In the genomic region with DNA sequence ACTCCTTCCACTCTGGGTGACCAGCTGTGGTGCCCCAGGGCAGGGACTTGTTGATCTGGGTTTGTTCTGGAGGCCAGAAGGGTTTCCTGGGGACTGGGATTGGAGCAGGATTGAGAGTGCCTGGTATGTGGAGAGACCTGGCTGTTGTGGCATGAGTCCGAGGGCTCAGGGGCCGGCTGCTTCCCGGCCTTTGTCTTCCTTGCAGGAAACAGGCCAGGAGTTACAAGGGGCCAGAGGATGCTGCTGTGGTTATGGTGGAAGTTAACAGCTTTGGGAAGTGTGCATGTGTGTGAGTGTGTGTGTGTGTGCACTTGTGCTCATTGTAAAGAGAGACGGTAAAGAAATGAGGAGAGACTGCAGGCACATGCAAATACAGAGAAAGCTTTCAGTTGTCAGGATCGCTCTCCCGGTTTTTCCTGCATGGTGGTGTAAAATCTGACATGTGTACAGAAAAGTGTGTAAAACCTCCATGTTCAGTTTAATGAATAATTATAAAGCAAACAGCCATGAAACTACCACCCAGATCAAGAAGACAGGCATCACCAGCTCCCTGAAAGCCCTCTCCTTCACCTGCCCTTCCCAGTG, we compare ENCODE assay signal across 10 cellular contexts. TPM values are rescaled to one million over a fixed set of nuclear protein-coding genes. Genes with fewer than 3 reads are reported as not detected.
A peak's percentile ranks its signal among the peaks of the same experiment; 100 is the strongest.
DNase-seq lines count a peak whose midpoint lies in the region; ATAC-seq and TF ChIP-seq lines count a peak whose summit lies in the region.
"Had no signal": no experiment of that assay in that cellular context is flagged by ENCODE, and none has a peak within 500 bp of the region (broad histone marks: within the 10 kb centered on the region; RNA-seq: fewer than 3 reads in every experiment).

No MANE protein-coding gene starts in this region.

- H3K9ac ChIP-seq in parathyroid adenoma = no peak overlapping the region

- H3K79me2 ChIP-seq in parathyroid adenoma = peaks cover 44% of the 10 kb centered on the region

- H3K4me2 ChIP-seq in parathyroid adenoma (ENCODE audit: low read length) = peak overlapping the region; percentile 23

- in situ Hi-C loops in G401 (cut with HindIII; ENCODE audit: low sequenced_read_pairs) (no loop called here), astrocyte of the cerebellum (cut with HindIII; ENCODE audit: low sequenced_read_pairs) (no loop called here)

- ATAC-seq in left ventricle myocardium superior = peak; percentile 33
- ATAC-seq in GM21367 (IDR thresholded peaks at IDR 0.05; ENCODE audit: unreplicated experiment) = no peak

- intact Hi-C loops in left ventricle myocardium superior (cut with micrococcal nuclease) = no loop called here

- H3K4me3 ChIP-seq in astrocyte of the cerebellum (ENCODE audit: low read depth, low read length) (no peak overlapping the region), parathyroid adenoma (ENCODE audit: low read depth, low read length) (no peak overlapping the region)

- H3K36me3 ChIP-seq in parathyroid adenoma (ENCODE audit: control insufficient read depth, insufficient read depth, low read length) = no peaks in the 10 kb centered on the region

- DNase-seq in G401 (ENCODE audit: low spot score) (peak; percentile 42), astrocyte of the cerebellum (ENCODE audit: low read depth) (peak; percentile 27), left ventricle myocardium superior (no peak), inferior parietal cortex (ENCODE audit: extremely low spot score) (no peak), amniotic stem cell (lab: John Stamatoyannopoulos, UW) (no peak)
- DNase-seq in activated CD8-positive, alpha-beta memory T cell treated with anti-CD3 and anti-CD28 coated beads, Interleukin-2, amount 50 U/mL, for 48 hours = no peak

- peaks cover 41% of the 10 kb centered on the region for H3K4me1 ChIP-seq in parathyroid adenoma

- H2AFZ ChIP-seq in parathyroid adenoma = peak overlapping the region; percentile 65

- H3K27me3 ChIP-seq in parathyroid adenoma (ENCODE audit: control insufficient read depth, insufficient read depth, low read length) = no peaks in the 10 kb centered on the region

- peak overlapping the region; percentile 95 for H3K27ac ChIP-seq in parathyroid adenoma

- TF ChIP-seq CTCF in astrocyte of the cerebellum (IDR thresholded peaks at IDR 0.05; ENCODE audit: low read depth, low read length, missing control alignments) (no peak), parathyroid adenoma (IDR thresholded peaks at IDR 0.05) (no peak)

- no peaks in the 10 kb centered on the region for H3K9me3 ChIP-seq in parathyroid adenoma (ENCODE audit: control insufficient read depth, low read length)

RNA-seq across cellular contexts. Expression of gene PAK4, which starts 19.0 kb away (rescaled TPM):
- 12.8 and 15.3 TPM in 2 replicates for total RNA-seq in G401 (2014; rRNA removed; shearing (Covaris generic))
- 17.4 TPM for total RNA-seq in left ventricle myocardium superior

RNA-seq across cellular contexts. Expression of gene NCCRP1, which starts 52.2 kb away (rescaled TPM):
- 1.7 and 4.5 TPM in 2 replicates for total RNA-seq in G401 (2014; rRNA removed; shearing (Covaris generic))
- not detected for total RNA-seq in left ventricle myocardium superior
- total RNA-seq: posterior vena cava, subcutaneous adipose tissue had no signal

RNA-seq across cellular contexts. Expression of gene SYCN, which starts 59.5 kb away (rescaled TPM):
- not detected in 2 replicates for total RNA-seq in G401 (2014; rRNA removed; shearing (Covaris generic))
- total RNA-seq in left ventricle myocardium superior = not detected
- total RNA-seq: posterior vena cava, subcutaneous adipose tissue had no signal

Comparison
In these comparisons a context has a peak if more than half of its experiments do, and no peak if none do; other contexts are left out.
1. DNase-seq: peak in G401 (single experiment) and astrocyte of the cerebellum (single experiment); none in left ventricle myocardium superior (single experiment), activated CD8-positive, alpha-beta memory T cell treated with anti-CD3 and anti-CD28 coated beads, Interleukin-2, amount 50 U/mL, for 48 hours (single experiment), inferior parietal cortex (single experiment) and amniotic stem cell (single experiment).